In genomic region chr10:101222683-101223273, GRCh38 we compare ENCODE assay signal across 11 cellular contexts. TPM values are rescaled to one million over a fixed set of nuclear protein-coding genes. Genes with fewer than 3 reads are reported as not detected.
DNase-seq lines count a peak whose midpoint lies in the region; ATAC-seq, FAIRE-seq and TF ChIP-seq lines count a peak whose summit lies in the region.
"Had no signal": no experiment of that assay in that cellular context is flagged by ENCODE, and none has a peak within 500 bp of the region (broad histone marks: within the 10 kb centered on the region; RNA-seq: fewer than 3 reads in every experiment).

No MANE protein-coding gene starts in this region.

- peak in 1 of 2 donors; percentile 14 for TF ChIP-seq EP300 in tibial nerve (IDR thresholded peaks at IDR 0.05)

- H3K4me3 Mint-ChIP-seq in activated T-cell treated with anti-CD3 and anti-CD28 coated beads, Interleukin-2, amount 50 U/mL, for 24 hours: peak overlapping the region; percentile 42

- peak overlapping the region; percentile 20 for H3K4me3 ChIP-seq in colonic mucosa
- H3K4me3 ChIP-seq in mucosa of descending colon: no peak overlapping the region
- peak overlapping the region in 3 of 4 donors; percentile 11 to 45 (median 42) for H3K4me3 ChIP-seq in tibial nerve

- FAIRE-seq in urothelium cell line (lab: Jason Lieb, UNC): no peak
- FAIRE-seq in D721Med (lab: Jason Lieb, UNC): no peak

- H3K27me3 ChIP-seq in colonic mucosa (peaks cover 99% of the 10 kb centered on the region), tibial nerve (peaks cover 6 to 100% of the 10 kb centered on the region in 2 donors)

- H3K27me3 Mint-ChIP-seq in activated T-cell treated with anti-CD3 and anti-CD28 coated beads, Interleukin-2, amount 50 U/mL, for 24 hours: peaks cover 90% of the 10 kb centered on the region

- H3K9me3 ChIP-seq in colonic mucosa (no peaks in the 10 kb centered on the region), mucosa of descending colon (no peaks in the 10 kb centered on the region), tibial nerve (no peaks in the 10 kb centered on the region)

- 1 to 3% methylated on average over 41 of the region's 42 CpGs for whole genome bisulfite sequencing in tibial nerve, 2 donors

- peak; percentile 10 for ATAC-seq in mucosa of descending colon

- no peak overlapping the region for H3K27ac ChIP-seq in colonic mucosa
- no peak overlapping the region for H3K27ac ChIP-seq in tibial nerve

- H3K27ac Mint-ChIP-seq in activated T-cell treated with anti-CD3 and anti-CD28 coated beads, Interleukin-2, amount 50 U/mL, for 24 hours: no peak overlapping the region

- H3K36me3 Mint-ChIP-seq in activated T-cell treated with anti-CD3 and anti-CD28 coated beads, Interleukin-2, amount 50 U/mL, for 24 hours (ENCODE audit: low read depth): no peaks in the 10 kb centered on the region

- TF ChIP-seq POLR2A in tibial nerve (IDR thresholded peaks at IDR 0.05): no peak

- H3K9ac ChIP-seq in colonic mucosa (ENCODE audit: low read depth in 2 of 2, low read length in 2 of 2): no peak overlapping the region

- no peak for TF ChIP-seq CTCF in colonic mucosa (IDR thresholded peaks at IDR 0.05)
- no peak for TF ChIP-seq CTCF in mucosa of descending colon (IDR thresholded peaks at IDR 0.05)
- no peak for TF ChIP-seq CTCF in tibial nerve (IDR thresholded peaks at IDR 0.05)
- TF ChIP-seq CTCF in D721Med (IDR thresholded peaks at IDR 0.05; ENCODE audit: insufficient read depth, missing control alignments): no peak

- DNase-seq in activated T-cell treated with anti-CD3 and anti-CD28 coated beads, Interleukin-2, amount 50 U/mL, for 24 hours: no peak
- DNase-seq in activated T-cell treated with anti-CD3 and anti-CD28 coated beads for 4 hours (no peak), colonic mucosa (no peak), mucosa of descending colon (no peak), tibial nerve (ENCODE audit: low spot score in 2 of 2) (no peak), urothelium cell line (ENCODE audit: low spot score) (no peak), T-helper 1 cell (no peak), D721Med (ENCODE audit: insufficient read length, low spot score) (no peak)
- DNase-seq: NCI-H774 had no signal

- no peaks in the 10 kb centered on the region for H3K36me3 ChIP-seq in colonic mucosa
- no peaks in the 10 kb centered on the region for H3K36me3 ChIP-seq in mucosa of descending colon (ENCODE audit: low read depth)
- H3K36me3 ChIP-seq in tibial nerve: no peaks in the 10 kb centered on the region

- H3K4me1 ChIP-seq in colonic mucosa: peaks cover 11% of the 10 kb centered on the region
- H3K4me1 ChIP-seq in mucosa of descending colon (ENCODE audit: low read depth): peaks cover 24% of the 10 kb centered on the region
- H3K4me1 ChIP-seq in tibial nerve: peaks cover 0 to 59% (median 37%) of the 10 kb centered on the region in 4 donors

- peaks cover 49% of the 10 kb centered on the region for H3K4me1 Mint-ChIP-seq in activated T-cell treated with anti-CD3 and anti-CD28 coated beads, Interleukin-2, amount 50 U/mL, for 24 hours (ENCODE audit: low read depth)

- intact Hi-C loops in colonic mucosa (cut with DNase I) (no loop called here), mucosa of descending colon (cut with DNase I, micrococcal nuclease) (no loop called here)

- H3K9me3 Mint-ChIP-seq in activated T-cell treated with anti-CD3 and anti-CD28 coated beads, Interleukin-2, amount 50 U/mL, for 24 hours: no peaks in the 10 kb centered on the region

RNA-seq across cellular contexts. Expression of gene LBX1, which starts 6.5 kb away (rescaled TPM):
- total RNA-seq in colonic mucosa (not detected), mucosa of descending colon (not detected), tibial nerve (under 1 TPM in 1 of 4 donors, not detected in 3; 0.60 TPM)
- total RNA-seq: activated CD8-positive, alpha-beta memory T cell treated with anti-CD3 and anti-CD28 coated beads for 36 hours; fibroblast of villous mesenchyme had no signal
